Comparison of ENCODE assay signal across 1 cellular context in genomic region chr1:111723871-111724270, GRCh38.
TF ChIP-seq lines count a peak whose summit lies in the region.

No MANE protein-coding gene starts in this region.

TF ChIP-seq in WTC11, 78 proteins besides CTCF, POLR2A, EP300 and RAD21 (continued from another document):
- TF ChIP-seq CDX4 (CRISPR knock-in tag; IDR thresholded peaks at IDR 0.05; ENCODE audit: borderline replicate concordance): no peak
- TF ChIP-seq TEAD1 (CRISPR knock-in tag; IDR thresholded peaks at IDR 0.05): no peak
- TF ChIP-seq MXD4 (CRISPR knock-in tag; IDR thresholded peaks at IDR 0.05; ENCODE audit: borderline replicate concordance): no peak
- no peak for TF ChIP-seq CREM (CRISPR knock-in tag; IDR thresholded peaks at IDR 0.05)
- no peak for TF ChIP-seq AR (CRISPR knock-in tag; IDR thresholded peaks at IDR 0.05)
- TF ChIP-seq ZNF532 (CRISPR knock-in tag; IDR thresholded peaks at IDR 0.05; ENCODE audit: borderline replicate concordance): no peak
- no peak for TF ChIP-seq ESRRA (CRISPR knock-in tag; IDR thresholded peaks at IDR 0.05; ENCODE audit: borderline replicate concordance)
- TF ChIP-seq ZNF263 (CRISPR knock-in tag; IDR thresholded peaks at IDR 0.05; ENCODE audit: low read depth): no peak
- no peak for TF ChIP-seq ZNF416 (CRISPR knock-in tag; IDR thresholded peaks at IDR 0.05)
- no peak for TF ChIP-seq STAT6 (CRISPR knock-in tag; conservative IDR thresholded peaks at IDR 0.05; ENCODE audit: low read depth)
- no peak for TF ChIP-seq KAT7 (CRISPR knock-in tag; IDR thresholded peaks at IDR 0.05; ENCODE audit: borderline replicate concordance)
- TF ChIP-seq ZNF671 (CRISPR knock-in tag; IDR thresholded peaks at IDR 0.05): no peak
- TF ChIP-seq NR2C2 (CRISPR knock-in tag; IDR thresholded peaks at IDR 0.05): no peak
